In the genomic region with DNA sequence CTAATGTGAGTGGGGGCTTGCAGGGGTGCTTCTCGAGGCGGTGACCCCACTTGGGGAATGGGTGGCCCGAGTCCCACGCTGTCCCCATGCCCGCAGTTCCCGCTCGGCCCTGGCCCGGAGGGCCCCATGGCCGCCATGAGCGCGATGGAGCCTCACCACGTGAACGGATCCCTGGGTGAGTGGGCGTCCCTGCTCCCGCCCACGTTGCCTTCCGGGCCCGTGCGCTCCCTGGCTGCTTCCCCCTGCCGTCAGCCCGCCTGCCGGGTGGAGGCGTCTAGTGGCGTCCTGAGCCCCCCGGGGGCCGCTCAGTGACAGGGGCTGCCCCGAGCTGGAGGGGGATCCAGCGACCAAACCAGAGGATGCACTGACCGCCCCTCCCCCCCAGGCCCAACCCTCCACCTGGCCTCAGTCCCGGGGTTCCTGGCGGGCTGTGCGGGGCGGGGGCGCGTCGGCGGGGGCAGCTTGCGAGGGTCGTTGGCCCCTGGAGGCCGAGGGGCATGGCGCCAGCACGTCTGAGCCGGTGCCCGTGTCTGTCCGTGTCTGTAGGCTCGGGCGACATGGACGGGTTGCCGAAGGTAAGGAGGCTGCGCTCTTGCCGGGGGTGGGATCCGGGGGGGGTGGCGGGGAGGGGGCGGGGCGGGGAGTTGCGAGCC, we compare ENCODE assay signal across 9 cellular contexts. TPM values are rescaled to one million over a fixed set of nuclear protein-coding genes. Genes with fewer than 3 reads are reported as not detected.
A peak's percentile ranks its signal among the peaks of the same experiment; 100 is the strongest.
DNase-seq lines count a peak whose midpoint lies in the region; ATAC-seq and TF ChIP-seq lines count a peak whose summit lies in the region.
"Had no signal": no experiment of that assay in that cellular context is flagged by ENCODE, and none has a peak within 500 bp of the region (broad histone marks: within the 10 kb centered on the region; RNA-seq: fewer than 3 reads in every experiment).

No MANE protein-coding gene starts in this region.

- TF ChIP-seq CTCF in GM10248 (IDR thresholded peaks at IDR 0.05; ENCODE audit: control extremely low read depth, extremely low read depth, low read depth, missing control alignments) (peak; percentile 3), progenitor cell of endocrine pancreas (IDR thresholded peaks at IDR 0.05; ENCODE audit: unreplicated experiment) (peak; percentile 10)

- H3K9me3 Mint-ChIP-seq in progenitor cell of endocrine pancreas (ENCODE audit: low read depth): no peaks in the 10 kb centered on the region

- peak overlapping the region; percentile 24 to 37 for H3K4me3 ChIP-seq in esophagus (ENCODE audit: low read depth in 1 of 2, low read length in 2 of 2)

- no peak overlapping the region for H3K27ac Mint-ChIP-seq in progenitor cell of endocrine pancreas

- POLR2A ChIA-PET in GM10248 (lab: Yijun Ruan, JAX): no interaction called here

- peaks cover 0 to 1% of the 10 kb centered on the region in 2 donors for H3K36me3 ChIP-seq in esophagus (ENCODE audit: control insufficient read depth in 2 of 2, insufficient read depth in 2 of 2, low read length in 1 of 2)

- WGBS in esophagus, 2 donors: 11 to 25% methylated on average over 45 to 56 of the region's 56 CpGs

- DNase-seq in GM10248 (ENCODE audit: extremely low spot score) (peak; percentile 60), NCI-H2171 (lab: John Stamatoyannopoulos, UW) (peak; percentile 67), progenitor cell of endocrine pancreas (ENCODE audit: low spot score, unreplicated experiment) (no peak), NCI-H774 (lab: John Stamatoyannopoulos, UW) (no peak), HPDE6-E6E7 (ENCODE audit: extremely low spot score) (no peak)
- DNase-seq: NCI-H2081 treated with DMSO at 0.1 percent for 48 hours had no signal

- no peaks in the 10 kb centered on the region for H3K9me3 ChIP-seq in esophagus (ENCODE audit: control insufficient read depth in 2 of 2, insufficient read depth in 1 of 2, low read depth in 1 of 2, low read length in 1 of 2)

- H3K27me3 ChIP-seq in esophagus (ENCODE audit: control insufficient read depth in 1 of 2, insufficient read depth in 2 of 2, low read length in 2 of 2): no peaks in the 10 kb centered on the region

- peaks cover 7% of the 10 kb centered on the region for H3K4me1 Mint-ChIP-seq in progenitor cell of endocrine pancreas (ENCODE audit: low read depth)

- peak overlapping the region; percentile 52 for H3K4me3 Mint-ChIP-seq in progenitor cell of endocrine pancreas (ENCODE audit: low read depth)

- peaks cover 2% of the 10 kb centered on the region for H3K36me3 Mint-ChIP-seq in progenitor cell of endocrine pancreas (ENCODE audit: insufficient read depth)

- H3K4me1 ChIP-seq in esophagus (ENCODE audit: control insufficient read depth in 2 of 2, insufficient read depth in 2 of 2, low read length in 1 of 2): peaks cover 0 to 30% of the 10 kb centered on the region in 2 donors

- ATAC-seq in GM18868 (IDR thresholded peaks at IDR 0.05; ENCODE audit: unreplicated experiment) (no peak), GM18517 (IDR thresholded peaks at IDR 0.05; ENCODE audit: unreplicated experiment) (no peak)

- H3K27me3 Mint-ChIP-seq in progenitor cell of endocrine pancreas: no peaks in the 10 kb centered on the region

- no peak overlapping the region for H3K27ac ChIP-seq in esophagus (ENCODE audit: low read depth in 2 of 2, low read length in 1 of 2)

- CTCF ChIA-PET in GM10248 (lab: Yijun Ruan, JAX): no interaction called here

RNA-seq across cellular contexts. Expression of a gene that starts 4.8 kb away (rescaled TPM):
- polyA plus RNA-seq in esophagus: 10 to 100 TPM; 17.5 to 42.7 TPM
- total RNA-seq in progenitor cell of endocrine pancreas: 234 TPM in 2 replicates

RNA-seq across cellular contexts. Expression of a gene that starts 14.0 kb away (rescaled TPM):
- 10 to 100 TPM; 25.4 to 25.9 TPM for polyA plus RNA-seq in esophagus
- 57.7 and 61.8 TPM in 2 replicates for total RNA-seq in progenitor cell of endocrine pancreas

RNA-seq across cellular contexts. Expression of a gene that starts 35.7 kb away (rescaled TPM):
- polyA plus RNA-seq in esophagus: under 1 TPM; 0.55 to 0.66 TPM
- not detected in 2 replicates for total RNA-seq in progenitor cell of endocrine pancreas

RNA-seq across cellular contexts. Expression of a gene that starts 47.2 kb away (rescaled TPM):
- polyA plus RNA-seq in esophagus: 1 to 10 TPM in 1 of 2 donors, under 1 TPM in 1; 0.24 to 2.8 TPM
- total RNA-seq in progenitor cell of endocrine pancreas: 10.5 and 14.4 TPM in 2 replicates

Comparison
In these comparisons a context has a peak if more than half of its experiments do, and no peak if none do; other contexts are left out.
1. DNase-seq: peak in GM10248 (single experiment) and NCI-H2171 (single experiment); none in progenitor cell of endocrine pancreas (single experiment), NCI-H774 (single experiment) and HPDE6-E6E7 (single experiment).